In the genomic region with DNA sequence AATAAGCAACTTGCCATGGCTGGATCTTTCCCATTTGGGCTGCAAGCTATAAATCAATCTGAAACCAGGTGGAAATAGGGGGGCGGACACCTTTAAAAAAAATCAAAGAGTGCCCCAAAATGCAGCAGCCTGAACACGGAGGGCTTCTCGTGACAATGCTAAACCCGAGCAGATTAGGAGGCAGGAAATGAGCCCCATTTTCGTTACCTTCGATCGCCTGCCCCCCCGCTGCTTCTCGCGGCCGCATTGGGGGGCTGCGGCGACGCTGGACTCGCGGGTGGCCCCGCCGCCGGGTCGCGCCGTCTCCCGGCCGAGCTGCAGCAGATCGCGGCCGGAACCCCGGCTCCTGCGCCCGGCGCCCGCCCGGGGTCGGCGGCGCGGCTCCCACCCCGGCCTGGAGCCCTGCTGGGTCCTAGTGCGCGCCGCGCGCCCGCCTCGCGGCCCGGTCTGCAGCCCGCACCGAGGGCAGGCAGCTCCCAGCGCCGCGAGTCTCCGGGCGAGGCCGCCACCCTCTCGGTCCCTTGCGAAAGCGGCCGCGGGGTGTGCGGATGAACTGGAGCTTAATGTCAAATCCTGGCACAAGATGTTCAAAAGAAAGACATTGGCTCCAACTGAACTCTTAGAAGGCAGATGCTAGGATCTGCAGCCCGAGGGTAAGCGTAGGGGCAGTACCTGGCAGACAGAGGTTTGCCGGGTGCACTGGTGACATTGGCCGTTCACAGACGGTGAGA, we compare ENCODE assay signal across 8 cellular contexts.
DNase-seq lines count a peak whose midpoint lies in the region; ATAC-seq lines count a peak whose summit lies in the region.

No MANE protein-coding gene starts in this region.

- peak; percentile 66 for DNase-seq in NK-92 treated with Interleukin-12 subunit alpha and Interleukin-12 subunit beta, amount 100 ng/mL, for 24 hours (lab: John Stamatoyannopoulos, UW)
- DNase-seq in NK-92 (lab: John Stamatoyannopoulos, UW; ENCODE audit: unreplicated experiment) (no peak), NCI-H2171 (lab: John Stamatoyannopoulos, UW) (peak; percentile 53), cerebellum (ENCODE audit: low spot score) (peak; percentile 72), kidney tubule cell (ENCODE audit: low spot score) (peak; percentile 73)
- peak in 3 of 4 experiments; percentile 25 to 52 (median 52) for DNase-seq in activated CD4-positive, CD25-positive, alpha-beta regulatory T cell (lab: John Stamatoyannopoulos, UW)
- DNase-seq in stimulated activated CD4-positive, alpha-beta T cell treated with anti-CD3 and anti-CD28 coated beads, Interleukin-1b, Interleukin-23, amount 100 ng/mL, for 4 hours (ENCODE audit: low read depth in 2 of 2) = peak; percentile 39 to 59

- ATAC-seq in HG02884 (IDR thresholded peaks at IDR 0.05; ENCODE audit: unreplicated experiment) = peak; percentile 64
